ENCODE assay signal across 8 cellular contexts in genomic region chr5:73591102-73591695, GRCh38.
DNase-seq lines count a peak whose midpoint lies in the region; ATAC-seq and TF ChIP-seq lines count a peak whose summit lies in the region.

No MANE protein-coding gene starts in this region.

- no peak overlapping the region for H3K4me3 ChIP-seq in SK-N-MC
- no peak overlapping the region for H3K4me3 ChIP-seq in cardiac fibroblast (replicated peaks in 1 of 2; ENCODE audit: low read depth in 2 of 2, low read length in 2 of 2)

- H3K36me3 ChIP-seq in SK-N-MC (ENCODE audit: insufficient read depth, low read length), result no peaks in the 10 kb centered on the region

- ATAC-seq in GM21528 (IDR thresholded peaks at IDR 0.05; ENCODE audit: low FRiP score, unreplicated experiment) (peak; percentile 71), HG02840 (IDR thresholded peaks at IDR 0.05; ENCODE audit: low FRiP score, unreplicated experiment) (no peak)

- TF ChIP-seq CTCF in cardiac fibroblast (IDR thresholded peaks at IDR 0.05; ENCODE audit: low read depth, low read length), result peak; percentile 62

- no peak overlapping the region for H3K9ac ChIP-seq in SK-N-MC (ENCODE audit: insufficient read length)

- no peak overlapping the region for H3K27ac ChIP-seq in SK-N-MC

- no peaks in the 10 kb centered on the region for H3K9me3 ChIP-seq in SK-N-MC (ENCODE audit: low read depth, low read length)

- DNase-seq in DMS114 treated with DMSO at 0.1 percent for 48 hours (lab: John Stamatoyannopoulos, UW; ENCODE audit: unreplicated experiment) (peak; percentile 56), NCI-H1092 (lab: John Stamatoyannopoulos, UW) (peak; percentile 56), SK-N-MC (ENCODE audit: low read depth, low spot score) (peak; percentile 66), cardiac fibroblast (ENCODE audit: low read depth in 2 of 2) (peak; percentile 93 to 97), kidney glomerular epithelial cell (lab: John Stamatoyannopoulos, UW) (peak; percentile 79)
- DNase-seq in stimulated activated CD4-positive, alpha-beta T cell treated with anti-CD3 and anti-CD28 coated beads, TNF-alpha, amount 100 ng/mL, for 48 hours (ENCODE audit: low read depth in 3 of 3), result peak in 2 of 3 donors; percentile 40 to 52
